17 cellular contexts compared by ENCODE assay signal in genomic region chr5:123628860-123629544, GRCh38.
A peak's percentile ranks its signal among the peaks of the same experiment; 100 is the strongest.
DNase-seq lines count a peak whose midpoint lies in the region; ATAC-seq, FAIRE-seq and TF ChIP-seq lines count a peak whose summit lies in the region.
"Had no signal": no experiment of that assay in that cellular context is flagged by ENCODE, and none has a peak within 500 bp of the region (broad histone marks: within the 10 kb centered on the region; RNA-seq: fewer than 3 reads in every experiment).

No MANE protein-coding gene starts in this region.

- H3K27ac ChIP-seq in neuronal stem cell (replicated peaks; ENCODE audit: low read length) (no peak overlapping the region), upper lobe of right lung (no peak overlapping the region)
- H3K27ac ChIP-seq: BLaER1 treated with 17β-estradiol and CSF1 and Interleukin-3, amounts not matched to agents 10 nM and 100 nM; GM23248 had no signal

- H3K4me3 Mint-ChIP-seq in activated T-cell treated with anti-CD3 and anti-CD28 coated beads, Interleukin-2, amount 50 U/mL, for 72 hours, result no peak overlapping the region
- H3K4me3 Mint-ChIP-seq: B cell; CD8-positive, alpha-beta T cell had no signal

- H3K4me3 ChIP-seq in neuronal stem cell (ENCODE audit: low read length in 2 of 2) (no peak overlapping the region), upper lobe of right lung (no peak overlapping the region)
- H3K4me3 ChIP-seq: BLaER1 treated with 17β-estradiol and CSF1 and Interleukin-3, amounts not matched to agents 10 nM and 100 nM; GM12878; GM23248 had no signal

- FAIRE-seq in HTR-8/SVneo (lab: Jason Lieb, UNC), result peak; percentile 44
- FAIRE-seq: GM12878 had no signal

- peaks cover 12 to 19% of the 10 kb centered on the region in 2 donors for H3K36me3 Mint-ChIP-seq in activated T-cell treated with anti-CD3 and anti-CD28 coated beads, Interleukin-2, amount 50 U/mL, for 72 hours (ENCODE audit: insufficient read depth in 2 of 2)

- peak overlapping the region; percentile 79 for H3K14ac ChIP-seq in neuronal stem cell (ENCODE audit: low read length)

- H2BK5ac ChIP-seq in neuronal stem cell (ENCODE audit: low read length), result no peak overlapping the region

- H4K8ac ChIP-seq in neuronal stem cell (ENCODE audit: low read depth, low read length), result no peak overlapping the region

- peaks cover 16 to 27% of the 10 kb centered on the region in 2 donors for H3K9me3 Mint-ChIP-seq in activated T-cell treated with anti-CD3 and anti-CD28 coated beads, Interleukin-2, amount 50 U/mL, for 72 hours

- no peak overlapping the region for H3K4me2 ChIP-seq in neuronal stem cell (ENCODE audit: insufficient read depth, low read length, poor library complexity, severe bottlenecking)
- H3K4me2 ChIP-seq: BLaER1 treated with 17β-estradiol and CSF1 and Interleukin-3, amounts not matched to agents 10 nM and 100 nM had no signal

- H3K4ac ChIP-seq in neuronal stem cell (ENCODE audit: low read length), result no peak overlapping the region

- H3K23ac ChIP-seq in neuronal stem cell (ENCODE audit: low read depth, low read length, poor library complexity), result no peak overlapping the region

- WGBS in neuronal stem cell (ENCODE audit: extremely low coverage in 2 of 2, insufficient read length in 2 of 2, insufficient replicate concordance in 1 of 2), 2 donors, result no CpG with 5 or more reads among the region's 10 CpGs

- H2BK12ac ChIP-seq in neuronal stem cell (ENCODE audit: low read length), result peak overlapping the region; percentile 19

- H3K18ac ChIP-seq in neuronal stem cell (ENCODE audit: low read length), result no peak overlapping the region

- H4K91ac ChIP-seq in neuronal stem cell (ENCODE audit: low read depth, low read length, poor library complexity), result no peak overlapping the region

- no peaks in the 10 kb centered on the region for H3K4me1 Mint-ChIP-seq in activated T-cell treated with anti-CD3 and anti-CD28 coated beads, Interleukin-2, amount 50 U/mL, for 72 hours (ENCODE audit: low read depth)
- H3K4me1 Mint-ChIP-seq: B cell had no signal

- H3K27me3 Mint-ChIP-seq in activated T-cell treated with anti-CD3 and anti-CD28 coated beads, Interleukin-2, amount 50 U/mL, for 72 hours (ENCODE audit: low read depth), result peaks cover 21% of the 10 kb centered on the region

- no peaks in the 10 kb centered on the region for H3K27me3 ChIP-seq in neuronal stem cell (ENCODE audit: control insufficient read depth in 3 of 3, insufficient read depth in 3 of 3, low read depth in 1 of 3, low read length in 3 of 3)
- no peaks in the 10 kb centered on the region for H3K27me3 ChIP-seq in upper lobe of right lung
- H3K27me3 ChIP-seq: BLaER1 treated with 17β-estradiol and CSF1 and Interleukin-3, amounts not matched to agents 10 nM and 100 nM had no signal

- peaks cover 2% of the 10 kb centered on the region for H3K79me1 ChIP-seq in neuronal stem cell (ENCODE audit: low read depth, low read length)

- no peak for DNase-seq in activated T-cell treated with anti-CD3 and anti-CD28 coated beads, Interleukin-2, amount 50 U/mL, for 72 hours
- DNase-seq in activated T-cell treated with anti-CD3 and anti-CD28 coated beads, Interleukin-2, amount 50 U/mL, for 48 hours, result no peak
- DNase-seq in HTR-8/SVneo (ENCODE audit: insufficient read length, low spot score) (no peak), neuronal stem cell (ENCODE audit: low spot score) (no peak), upper lobe of right lung (no peak), head of caudate nucleus (no peak)
- DNase-seq: 8988T; Calu3; CD8-positive, alpha-beta T cell; DMS79 treated with DMSO at 0.1 percent for 48 hours; GM23248; HCEC 1CT had no signal

- H3K27ac Mint-ChIP-seq in activated T-cell treated with anti-CD3 and anti-CD28 coated beads, Interleukin-2, amount 50 U/mL, for 72 hours, result peak overlapping the region; percentile 31
- H3K27ac Mint-ChIP-seq: B cell; CD8-positive, alpha-beta T cell had no signal

- peak; percentile 49 to 69 for ATAC-seq in activated T-cell treated with anti-CD3 and anti-CD28 coated beads, Interleukin-2, amount 50 U/mL, for 72 hours (replicated peaks in 1 of 2)
- ATAC-seq in upper lobe of right lung, result peak; percentile 40
- no peak for ATAC-seq in GM21717 (IDR thresholded peaks at IDR 0.05; ENCODE audit: unreplicated experiment)
- no peak for ATAC-seq in HG03342 (IDR thresholded peaks at IDR 0.05; ENCODE audit: unreplicated experiment)
- ATAC-seq: CD8-positive, alpha-beta T cell; GM12878 had no signal

- no peak overlapping the region for H2AK5ac ChIP-seq in neuronal stem cell (ENCODE audit: low read depth, low read length)

- no peak overlapping the region for H2BK120ac ChIP-seq in neuronal stem cell (ENCODE audit: low read depth, low read length)

- intact Hi-C loops in upper lobe of right lung (cut with DNase I), result no loop called here
- intact Hi-C loops in head of caudate nucleus (cut with DNase I), result no loop called here

- H2AFZ ChIP-seq in neuronal stem cell (ENCODE audit: low read length), result no peak overlapping the region
- H2AFZ ChIP-seq: GM23248 had no signal

- no peak overlapping the region for H3K9ac ChIP-seq in neuronal stem cell (ENCODE audit: low read depth, low read length, poor library complexity)
- H3K9ac ChIP-seq: BLaER1 treated with 17β-estradiol and CSF1 and Interleukin-3, amounts not matched to agents 10 nM and 100 nM; GM23248 had no signal

- peaks cover 9 to 23% of the 10 kb centered on the region in 2 donors for H3K9me3 ChIP-seq in neuronal stem cell (replicated peaks in 1 of 2; ENCODE audit: control insufficient read depth in 2 of 2, insufficient read depth in 1 of 2, low read depth in 1 of 2, low read length in 2 of 2)
- no peaks in the 10 kb centered on the region for H3K9me3 ChIP-seq in upper lobe of right lung

- H3K4me1 ChIP-seq in neuronal stem cell (ENCODE audit: control insufficient read depth in 2 of 2, insufficient read depth in 1 of 2, low read depth in 1 of 2, low read length in 2 of 2) (no peaks in the 10 kb centered on the region), upper lobe of right lung (no peaks in the 10 kb centered on the region)
- H3K4me1 ChIP-seq: BLaER1 treated with 17β-estradiol and CSF1 and Interleukin-3, amounts not matched to agents 10 nM and 100 nM had no signal

- H3K36me3 ChIP-seq in neuronal stem cell (replicated peaks in 1 of 2; ENCODE audit: control insufficient read depth in 2 of 2, insufficient read depth in 2 of 2, low read length in 2 of 2) (no peaks in the 10 kb centered on the region), upper lobe of right lung (no peaks in the 10 kb centered on the region)

- TF ChIP-seq CTCF in upper lobe of right lung (IDR thresholded peaks at IDR 0.05), result no peak

- H2BK15ac ChIP-seq in neuronal stem cell (ENCODE audit: low read length), result no peak overlapping the region

Comparison
In these comparisons a context has a peak if more than half of its experiments do, and no peak if none do; other contexts are left out.
1. ATAC-seq: peak in activated T-cell treated with anti-CD3 and anti-CD28 coated beads, Interleukin-2, amount 50 U/mL, for 72 hours (2 of 2) and upper lobe of right lung (single experiment); none in GM21717 (single experiment) and HG03342 (single experiment).